ENCODE assay signal across 1 cellular context in genomic region chr6:27531772-27532459, GRCh38.
TF ChIP-seq lines count a peak whose summit lies in the region.

No MANE protein-coding gene starts in this region.

TF ChIP-seq in K562, 482 proteins besides CTCF, POLR2A, EP300 and RAD21 (continued from another document and continues in another):
- TF ChIP-seq KAT7 (CRISPR knock-in tag; IDR thresholded peaks at IDR 0.05; ENCODE audit: borderline replicate concordance) (no peak), ZNF512 (tag; IDR thresholded peaks at IDR 0.05) (no peak), ZNF263 (CRISPR knock-in tag; IDR thresholded peaks at IDR 0.05; ENCODE audit: borderline replicate concordance) (no peak), NFATC3 (IDR thresholded peaks at IDR 0.05) (peak; percentile 27; the same call in 1 of the 2 replicates), NR0B1 (IDR thresholded peaks at IDR 0.05; ENCODE audit: partially characterized antibody) (no peak), ZC3H4 (CRISPR knock-in tag; IDR thresholded peaks at IDR 0.05; ENCODE audit: borderline replicate concordance) (no peak), CREM (IDR thresholded peaks at IDR 0.05; ENCODE audit: low read depth) (peak; percentile 73), ZNF124 (CRISPR knock-in tag; IDR thresholded peaks at IDR 0.05) (no peak), GTF3C2 (IDR thresholded peaks at IDR 0.05; ENCODE audit: borderline replicate concordance, extremely low read depth, insufficient read length) (peak; percentile 98), PHF21A (IDR thresholded peaks at IDR 0.05; ENCODE audit: borderline replicate concordance, low read depth) (peak; percentile 67; the same call in 1 of the 2 replicates), ERF (CRISPR knock-in tag; IDR thresholded peaks at IDR 0.05) (no peak), TBL1XR1 (IDR thresholded peaks at IDR 0.05; ENCODE audit: low read length in 2 of 2) (peak in 1 of 2 experiments; percentile 85; a peak in 1 of 4 replicates), PKNOX1 (IDR thresholded peaks at IDR 0.05) (peak; percentile 74), HMBOX1 (IDR thresholded peaks at IDR 0.05) (peak; percentile 78), ZEB2 (IDR thresholded peaks at IDR 0.05) (peak; percentile 55; the same call in 1 of the 2 replicates), BCOR (IDR thresholded peaks at IDR 0.05) (peak; percentile 56; the same call in 1 of the 2 replicates), NR1H2 (CRISPR knock-in tag; IDR thresholded peaks at IDR 0.05) (no peak), TAF9B (IDR thresholded peaks at IDR 0.05; ENCODE audit: partially characterized antibody) (no peak), BACH1 (tag; IDR thresholded peaks at IDR 0.05) (no peak), ZNF644 (tag; IDR thresholded peaks at IDR 0.05; ENCODE audit: low read depth) (no peak; the same call in 1 of the 2 replicates), ZBTB2 (IDR thresholded peaks at IDR 0.05) (0 out of 2 replicates have a peak, but pooled peaks have one; percentile 66), KDM4B (IDR thresholded peaks at IDR 0.05; ENCODE audit: borderline replicate concordance in 2 of 2, low read depth in 1 of 2) (no peak), RFX5 (IDR thresholded peaks at IDR 0.05; ENCODE audit: low read depth, low read length) (no peak), ZHX1 (conservative IDR thresholded peaks at IDR 0.05; ENCODE audit: low read length) (no peak), ATF7 (IDR thresholded peaks at IDR 0.05) (peak; percentile 63), CHD1 (IDR thresholded peaks at IDR 0.05; ENCODE audit: low read length) (no peak), MNT (conservative IDR thresholded peaks at IDR 0.05) (no peak), NFXL1 (CRISPR knock-in tag; IDR thresholded peaks at IDR 0.05) (no peak), BDP1 (IDR thresholded peaks at IDR 0.05; ENCODE audit: insufficient read depth, insufficient read length) (peak; percentile 41), HDAC8 (tag; IDR thresholded peaks at IDR 0.05) (no peak), ZNF408 (CRISPR knock-in tag; IDR thresholded peaks at IDR 0.05; ENCODE audit: low read depth) (no peak), ZNF354B (CRISPR knock-in tag; IDR thresholded peaks at IDR 0.05) (no peak), ZNF407 (IDR thresholded peaks at IDR 0.05; ENCODE audit: low read depth) (peak; percentile 45; the same call in 1 of the 2 replicates), CTBP1 (IDR thresholded peaks at IDR 0.05; ENCODE audit: borderline replicate concordance) (peak; percentile 58; the same call in 1 of the 2 replicates), MAZ (CRISPR knock-in tag; conservative IDR thresholded peaks at IDR 0.05 in 1 of 2, IDR thresholded peaks at IDR 0.05 in 1 of 2) (peak in 1 of 2 experiments; percentile 77; a peak in 2 of 4 replicates)
